ENCODE assay signal across 1 cellular context in genomic region chr16:86809458-86809955, GRCh38.
TF ChIP-seq lines count a peak whose summit lies in the region.

No MANE protein-coding gene starts in this region.

TF ChIP-seq in A549, 52 proteins besides CTCF, POLR2A, EP300 and RAD21 (continued from another document):
- TF ChIP-seq GATA3 (IDR thresholded peaks at IDR 0.05; ENCODE audit: borderline replicate concordance), result no peak
